Comparison of ENCODE assay signal across 1 cellular context in the genomic region with DNA sequence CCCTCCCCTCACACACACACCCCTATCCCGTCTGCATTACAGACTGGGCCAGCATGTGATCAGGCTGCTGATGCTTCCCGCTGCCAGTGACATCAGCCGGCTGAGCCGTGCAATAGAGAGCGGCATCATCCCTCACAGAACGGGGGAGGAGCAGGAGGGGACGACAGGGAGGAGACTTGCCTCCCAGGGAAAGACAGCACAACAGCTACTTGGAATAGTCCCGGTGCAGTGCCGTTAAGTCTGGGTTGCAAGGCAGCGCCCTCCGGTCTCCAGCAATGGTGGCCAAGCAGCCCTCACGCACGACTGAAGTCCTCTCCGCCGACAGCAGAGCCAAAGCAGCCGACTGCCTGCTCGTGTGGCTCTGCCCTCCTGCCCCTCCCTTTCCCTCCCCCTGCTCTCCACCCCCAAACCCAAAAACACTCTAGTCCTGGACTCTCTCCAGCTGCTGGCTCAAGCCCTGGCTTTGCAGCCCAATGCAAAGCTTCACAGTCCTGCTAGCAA.
TF ChIP-seq lines count a peak whose summit lies in the region.

No MANE protein-coding gene starts in this region.

TF ChIP-seq in HEK293, 187 proteins besides CTCF, POLR2A, EP300 and RAD21 (continued from another document and continues in another):
- TF ChIP-seq ZNF645 (tag by site-specific recombination; IDR thresholded peaks at IDR 0.05) (no peak), GFI1B (tag by site-specific recombination; IDR thresholded peaks at IDR 0.05) (no peak), ZFP41 (tag by site-specific recombination; IDR thresholded peaks at IDR 0.05; ENCODE audit: borderline replicate concordance) (no peak), ZNF514 (tag by site-specific recombination; IDR thresholded peaks at IDR 0.05) (no peak), ZNF223 (tag by site-specific recombination; IDR thresholded peaks at IDR 0.05) (no peak), SP7 (tag by site-specific recombination; IDR thresholded peaks at IDR 0.05) (peak; percentile 71), SCRT1 (tag by site-specific recombination; IDR thresholded peaks at IDR 0.05; ENCODE audit: borderline replicate concordance) (no peak), ZNF366 (tag by site-specific recombination; conservative IDR thresholded peaks at IDR 0.05) (peak; percentile 88), ZNF677 (tag by site-specific recombination; IDR thresholded peaks at IDR 0.05) (no peak), ZNF701 (tag by site-specific recombination; IDR thresholded peaks at IDR 0.05) (no peak), BCL11A (tag by site-specific recombination; IDR thresholded peaks at IDR 0.05; ENCODE audit: low read depth) (no peak), ZNF169 (tag by site-specific recombination; IDR thresholded peaks at IDR 0.05) (no peak), ZNF37A (tag by site-specific recombination; IDR thresholded peaks at IDR 0.05) (no peak), ZNF302 (tag by site-specific recombination; IDR thresholded peaks at IDR 0.05; ENCODE audit: low read depth) (no peak), MEIS1 (CRISPR knock-in tag; IDR thresholded peaks at IDR 0.05; ENCODE audit: borderline replicate concordance) (no peak), ZNF658 (tag by site-specific recombination; IDR thresholded peaks at IDR 0.05) (no peak), ZNF521 (tag by site-specific recombination; IDR thresholded peaks at IDR 0.05) (no peak), ZNF777 (tag by site-specific recombination; IDR thresholded peaks at IDR 0.05; ENCODE audit: borderline replicate concordance) (no peak), ZNF664 (tag by site-specific recombination; IDR thresholded peaks at IDR 0.05) (no peak), ZBTB17 (tag by site-specific recombination; IDR thresholded peaks at IDR 0.05) (peak; percentile 94), SETDB1 (IDR thresholded peaks at IDR 0.05; ENCODE audit: insufficient read length, low read length) (no peak), ZNF155 (tag by site-specific recombination; IDR thresholded peaks at IDR 0.05) (no peak), ZNF530 (tag by site-specific recombination; IDR thresholded peaks at IDR 0.05; ENCODE audit: low read depth) (no peak), ZNF114 (tag by site-specific recombination; IDR thresholded peaks at IDR 0.05) (no peak), ZSCAN18 (tag by site-specific recombination; IDR thresholded peaks at IDR 0.05) (no peak), FEZF1 (tag by site-specific recombination; IDR thresholded peaks at IDR 0.05) (no peak), ZNF433 (tag by site-specific recombination; IDR thresholded peaks at IDR 0.05; ENCODE audit: low read depth) (no peak), ZNF112 (tag by site-specific recombination; IDR thresholded peaks at IDR 0.05) (no peak), ZNF18 (tag by site-specific recombination; IDR thresholded peaks at IDR 0.05) (no peak), ZNF266 (tag by site-specific recombination; IDR thresholded peaks at IDR 0.05; ENCODE audit: low read depth) (no peak), ZNF529 (tag by site-specific recombination; IDR thresholded peaks at IDR 0.05; ENCODE audit: insufficient replicate concordance) (no peak), ZNF626 (tag by site-specific recombination; IDR thresholded peaks at IDR 0.05) (no peak), IKZF3 (tag by site-specific recombination; IDR thresholded peaks at IDR 0.05) (peak; percentile 40; the same call in 1 of the 2 replicates), ZNF837 (tag by site-specific recombination; IDR thresholded peaks at IDR 0.05) (no peak), ZNF324 (tag by site-specific recombination; IDR thresholded peaks at IDR 0.05) (peak; percentile 65; the same call in 1 of the 2 replicates), KLF7 (tag by site-specific recombination; IDR thresholded peaks at IDR 0.05; ENCODE audit: borderline replicate concordance) (no peak), ZNF175 (tag by site-specific recombination; IDR thresholded peaks at IDR 0.05) (no peak), ZFHX2 (tag by site-specific recombination; conservative IDR thresholded peaks at IDR 0.05) (peak; percentile 43; the same call in 1 of the 2 replicates), ZNF785 (tag by site-specific recombination; IDR thresholded peaks at IDR 0.05) (no peak; the same call in 1 of the 2 replicates), SCRT2 (tag by site-specific recombination; IDR thresholded peaks at IDR 0.05) (no peak), ZNF138 (tag by site-specific recombination; IDR thresholded peaks at IDR 0.05; ENCODE audit: borderline replicate concordance) (no peak), ZNF362 (tag by site-specific recombination; IDR thresholded peaks at IDR 0.05) (no peak), ZSCAN16 (tag by site-specific recombination; IDR thresholded peaks at IDR 0.05) (no peak), HOXC10 (CRISPR knock-in tag; IDR thresholded peaks at IDR 0.05) (no peak), ZBTB1 (tag by site-specific recombination; IDR thresholded peaks at IDR 0.05) (no peak), ZFP3 (tag by site-specific recombination; IDR thresholded peaks at IDR 0.05; ENCODE audit: low read depth) (no peak)
- TF ChIP-seq, protein P1, sequence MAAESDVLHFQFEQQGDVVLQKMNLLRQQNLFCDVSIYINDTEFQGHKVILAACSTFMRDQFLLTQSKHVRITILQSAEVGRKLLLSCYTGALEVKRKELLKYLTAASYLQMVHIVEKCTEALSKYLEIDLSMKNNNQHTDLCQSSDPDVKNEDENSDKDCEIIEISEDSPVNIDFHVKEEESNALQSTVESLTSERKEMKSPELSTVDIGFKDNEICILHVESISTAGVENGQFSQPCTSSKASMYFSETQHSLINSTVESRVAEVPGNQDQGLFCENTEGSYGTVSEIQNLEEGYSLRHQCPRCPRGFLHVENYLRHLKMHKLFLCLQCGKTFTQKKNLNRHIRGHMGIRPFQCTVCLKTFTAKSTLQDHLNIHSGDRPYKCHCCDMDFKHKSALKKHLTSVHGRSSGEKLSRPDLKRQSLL (tag by site-specific recombination; IDR thresholded peaks at IDR 0.05), result no peak
- TF ChIP-seq, protein P2, sequence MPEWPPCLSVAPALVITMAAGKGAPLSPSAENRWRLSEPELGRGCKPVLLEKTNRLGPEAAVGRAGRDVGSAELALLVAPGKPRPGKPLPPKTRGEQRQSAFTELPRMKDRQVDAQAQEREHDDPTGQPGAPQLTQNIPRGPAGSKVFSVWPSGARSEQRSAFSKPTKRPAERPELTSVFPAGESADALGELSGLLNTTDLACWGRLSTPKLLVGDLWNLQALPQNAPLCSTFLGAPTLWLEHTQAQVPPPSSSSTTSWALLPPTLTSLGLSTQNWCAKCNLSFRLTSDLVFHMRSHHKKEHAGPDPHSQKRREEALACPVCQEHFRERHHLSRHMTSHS (tag by site-specific recombination; IDR thresholded peaks at IDR 0.05), result no peak
- TF ChIP-seq, protein P3, sequence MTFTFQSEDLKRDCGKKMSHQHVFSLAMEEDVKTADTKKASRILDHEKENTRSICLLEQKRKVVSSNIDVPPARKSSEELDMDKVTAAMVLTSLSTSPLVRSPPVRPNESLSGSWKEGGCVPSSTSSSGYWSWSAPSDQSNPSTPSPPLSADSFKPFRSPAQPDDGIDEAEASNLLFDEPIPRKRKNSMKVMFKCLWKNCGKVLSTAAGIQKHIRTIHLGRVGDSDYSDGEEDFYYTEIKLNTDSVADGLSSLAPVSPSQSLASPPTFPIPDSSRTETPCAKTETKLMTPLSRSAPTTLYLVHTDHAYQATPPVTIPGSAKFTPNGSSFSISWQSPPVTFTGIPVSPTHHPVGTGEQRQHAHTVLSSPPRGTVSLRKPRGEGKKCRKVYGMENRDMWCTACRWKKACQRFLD (tag by site-specific recombination; IDR thresholded peaks at IDR 0.05), result no peak
- TF ChIP-seq, protein P4, sequence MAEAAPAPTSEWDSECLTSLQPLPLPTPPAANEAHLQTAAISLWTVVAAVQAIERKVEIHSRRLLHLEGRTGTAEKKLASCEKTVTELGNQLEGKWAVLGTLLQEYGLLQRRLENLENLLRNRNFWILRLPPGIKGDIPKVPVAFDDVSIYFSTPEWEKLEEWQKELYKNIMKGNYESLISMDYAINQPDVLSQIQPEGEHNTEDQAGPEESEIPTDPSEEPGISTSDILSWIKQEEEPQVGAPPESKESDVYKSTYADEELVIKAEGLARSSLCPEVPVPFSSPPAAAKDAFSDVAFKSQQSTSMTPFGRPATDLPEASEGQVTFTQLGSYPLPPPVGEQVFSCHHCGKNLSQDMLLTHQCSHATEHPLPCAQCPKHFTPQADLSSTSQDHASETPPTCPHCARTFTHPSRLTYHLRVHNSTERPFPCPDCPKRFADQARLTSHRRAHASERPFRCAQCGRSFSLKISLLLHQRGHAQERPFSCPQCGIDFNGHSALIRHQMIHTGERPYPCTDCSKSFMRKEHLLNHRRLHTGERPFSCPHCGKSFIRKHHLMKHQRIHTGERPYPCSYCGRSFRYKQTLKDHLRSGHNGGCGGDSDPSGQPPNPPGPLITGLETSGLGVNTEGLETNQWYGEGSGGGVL (tag by site-specific recombination; IDR thresholded peaks at IDR 0.05), result peak; percentile 90
- TF ChIP-seq, protein P5, sequence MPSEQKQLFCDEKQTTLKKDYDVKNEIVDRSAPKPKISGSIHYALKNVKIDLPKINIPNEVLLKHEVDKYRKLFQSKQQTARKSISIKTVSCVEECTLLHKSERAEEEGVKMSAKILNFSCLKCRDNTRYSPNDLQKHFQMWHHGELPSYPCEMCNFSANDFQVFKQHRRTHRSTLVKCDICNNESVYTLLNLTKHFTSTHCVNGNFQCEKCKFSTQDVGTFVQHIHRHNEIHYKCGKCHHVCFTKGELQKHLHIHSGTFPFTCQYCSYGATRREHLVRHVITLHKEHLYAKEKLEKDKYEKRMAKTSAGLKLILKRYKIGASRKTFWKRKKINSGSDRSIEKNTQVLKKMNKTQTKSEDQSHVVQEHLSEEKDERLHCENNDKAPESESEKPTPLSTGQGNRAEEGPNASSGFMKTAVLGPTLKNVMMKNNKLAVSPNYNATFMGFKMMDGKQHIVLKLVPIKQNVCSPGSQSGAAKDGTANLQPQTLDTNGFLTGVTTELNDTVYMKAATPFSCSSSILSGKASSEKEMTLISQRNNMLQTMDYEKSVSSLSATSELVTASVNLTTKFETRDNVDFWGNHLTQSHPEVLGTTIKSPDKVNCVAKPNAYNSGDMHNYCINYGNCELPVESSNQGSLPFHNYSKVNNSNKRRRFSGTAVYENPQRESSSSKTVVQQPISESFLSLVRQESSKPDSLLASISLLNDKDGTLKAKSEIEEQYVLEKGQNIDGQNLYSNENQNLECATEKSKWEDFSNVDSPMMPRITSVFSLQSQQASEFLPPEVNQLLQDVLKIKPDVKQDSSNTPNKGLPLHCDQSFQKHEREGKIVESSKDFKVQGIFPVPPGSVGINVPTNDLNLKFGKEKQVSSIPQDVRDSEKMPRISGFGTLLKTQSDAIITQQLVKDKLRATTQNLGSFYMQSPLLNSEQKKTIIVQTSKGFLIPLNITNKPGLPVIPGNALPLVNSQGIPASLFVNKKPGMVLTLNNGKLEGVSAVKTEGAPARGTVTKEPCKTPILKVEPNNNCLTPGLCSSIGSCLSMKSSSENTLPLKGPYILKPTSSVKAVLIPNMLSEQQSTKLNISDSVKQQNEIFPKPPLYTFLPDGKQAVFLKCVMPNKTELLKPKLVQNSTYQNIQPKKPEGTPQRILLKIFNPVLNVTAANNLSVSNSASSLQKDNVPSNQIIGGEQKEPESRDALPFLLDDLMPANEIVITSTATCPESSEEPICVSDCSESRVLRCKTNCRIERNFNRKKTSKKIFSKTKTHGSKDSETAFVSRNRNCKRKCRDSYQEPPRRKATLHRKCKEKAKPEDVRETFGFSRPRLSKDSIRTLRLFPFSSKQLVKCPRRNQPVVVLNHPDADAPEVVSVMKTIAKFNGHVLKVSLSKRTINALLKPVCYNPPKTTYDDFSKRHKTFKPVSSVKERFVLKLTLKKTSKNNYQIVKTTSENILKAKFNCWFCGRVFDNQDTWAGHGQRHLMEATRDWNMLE (tag by site-specific recombination; conservative IDR thresholded peaks at IDR 0.05; ENCODE audit: low read depth), result no peak
